In the genomic region with DNA sequence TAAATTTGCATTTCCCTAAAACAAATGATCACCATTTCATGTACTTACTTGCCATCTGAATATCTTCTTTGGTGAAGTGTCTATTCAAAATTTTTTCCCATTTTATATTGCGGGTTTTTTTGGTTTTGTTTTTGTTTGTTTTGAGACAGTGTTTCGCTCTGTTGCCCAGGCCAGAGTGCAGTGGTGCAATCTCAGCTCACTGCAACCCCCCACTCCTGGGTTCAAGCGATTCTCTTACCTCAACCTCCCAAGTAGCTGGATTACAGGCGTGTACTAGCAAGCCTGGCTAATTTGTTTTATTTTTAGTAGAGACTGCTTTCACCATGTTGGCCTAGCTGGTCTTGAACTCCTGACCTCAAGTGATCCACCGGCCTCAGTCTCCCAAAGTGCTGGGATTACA, we compare ENCODE assay signal across 1 cellular context.
TF ChIP-seq lines count a peak whose summit lies in the region.

No MANE protein-coding gene starts in this region.

TF ChIP-seq in HepG2, 621 proteins besides CTCF, POLR2A, EP300 and RAD21 (continued from another document):
- TF ChIP-seq, protein P1, sequence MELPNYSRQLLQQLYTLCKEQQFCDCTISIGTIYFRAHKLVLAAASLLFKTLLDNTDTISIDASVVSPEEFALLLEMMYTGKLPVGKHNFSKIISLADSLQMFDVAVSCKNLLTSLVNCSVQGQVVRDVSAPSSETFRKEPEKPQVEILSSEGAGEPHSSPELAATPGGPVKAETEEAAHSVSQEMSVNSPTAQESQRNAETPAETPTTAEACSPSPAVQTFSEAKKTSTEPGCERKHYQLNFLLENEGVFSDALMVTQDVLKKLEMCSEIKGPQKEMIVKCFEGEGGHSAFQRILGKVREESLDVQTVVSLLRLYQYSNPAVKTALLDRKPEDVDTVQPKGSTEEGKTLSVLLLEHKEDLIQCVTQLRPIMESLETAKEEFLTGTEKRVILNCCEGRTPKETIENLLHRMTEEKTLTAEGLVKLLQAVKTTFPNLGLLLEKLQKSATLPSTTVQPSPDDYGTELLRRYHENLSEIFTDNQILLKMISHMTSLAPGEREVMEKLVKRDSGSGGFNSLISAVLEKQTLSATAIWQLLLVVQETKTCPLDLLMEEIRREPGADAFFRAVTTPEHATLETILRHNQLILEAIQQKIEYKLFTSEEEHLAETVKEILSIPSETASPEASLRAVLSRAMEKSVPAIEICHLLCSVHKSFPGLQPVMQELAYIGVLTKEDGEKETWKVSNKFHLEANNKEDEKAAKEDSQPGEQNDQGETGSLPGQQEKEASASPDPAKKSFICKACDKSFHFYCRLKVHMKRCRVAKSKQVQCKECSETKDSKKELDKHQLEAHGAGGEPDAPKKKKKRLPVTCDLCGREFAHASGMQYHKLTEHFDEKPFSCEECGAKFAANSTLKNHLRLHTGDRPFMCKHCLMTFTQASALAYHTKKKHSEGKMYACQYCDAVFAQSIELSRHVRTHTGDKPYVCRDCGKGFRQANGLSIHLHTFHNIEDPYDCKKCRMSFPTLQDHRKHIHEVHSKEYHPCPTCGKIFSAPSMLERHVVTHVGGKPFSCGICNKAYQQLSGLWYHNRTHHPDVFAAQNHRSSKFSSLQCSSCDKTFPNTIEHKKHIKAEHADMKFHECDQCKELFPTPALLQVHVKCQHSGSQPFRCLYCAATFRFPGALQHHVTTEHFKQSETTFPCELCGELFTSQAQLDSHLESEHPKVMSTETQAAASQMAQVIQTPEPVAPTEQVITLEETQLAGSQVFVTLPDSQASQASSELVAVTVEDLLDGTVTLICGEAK (IDR thresholded peaks at IDR 0.05): no peak
- TF ChIP-seq, protein P1 (CRISPR knock-in tag; IDR thresholded peaks at IDR 0.05): no peak
- TF ChIP-seq ZFP37 (CRISPR knock-in tag; IDR thresholded peaks at IDR 0.05; ENCODE audit: borderline replicate concordance) (no peak), ZNF180 (CRISPR knock-in tag; IDR thresholded peaks at IDR 0.05; ENCODE audit: borderline replicate concordance, low read depth) (no peak), ZNF773 (CRISPR knock-in tag; IDR thresholded peaks at IDR 0.05; ENCODE audit: borderline replicate concordance) (no peak), ZNF230 (CRISPR knock-in tag; IDR thresholded peaks at IDR 0.05) (no peak), ZNF749 (CRISPR knock-in tag; IDR thresholded peaks at IDR 0.05; ENCODE audit: borderline replicate concordance) (no peak), RBFOX2 (IDR thresholded peaks at IDR 0.05; ENCODE audit: low read depth, low read length) (no peak), ZNF121 (CRISPR knock-in tag; IDR thresholded peaks at IDR 0.05) (no peak)
- TF ChIP-seq, protein P2, sequence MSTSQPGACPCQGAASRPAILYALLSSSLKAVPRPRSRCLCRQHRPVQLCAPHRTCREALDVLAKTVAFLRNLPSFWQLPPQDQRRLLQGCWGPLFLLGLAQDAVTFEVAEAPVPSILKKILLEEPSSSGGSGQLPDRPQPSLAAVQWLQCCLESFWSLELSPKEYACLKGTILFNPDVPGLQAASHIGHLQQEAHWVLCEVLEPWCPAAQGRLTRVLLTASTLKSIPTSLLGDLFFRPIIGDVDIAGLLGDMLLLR (CRISPR knock-in tag; IDR thresholded peaks at IDR 0.05): no peak
- TF ChIP-seq, protein P3, sequence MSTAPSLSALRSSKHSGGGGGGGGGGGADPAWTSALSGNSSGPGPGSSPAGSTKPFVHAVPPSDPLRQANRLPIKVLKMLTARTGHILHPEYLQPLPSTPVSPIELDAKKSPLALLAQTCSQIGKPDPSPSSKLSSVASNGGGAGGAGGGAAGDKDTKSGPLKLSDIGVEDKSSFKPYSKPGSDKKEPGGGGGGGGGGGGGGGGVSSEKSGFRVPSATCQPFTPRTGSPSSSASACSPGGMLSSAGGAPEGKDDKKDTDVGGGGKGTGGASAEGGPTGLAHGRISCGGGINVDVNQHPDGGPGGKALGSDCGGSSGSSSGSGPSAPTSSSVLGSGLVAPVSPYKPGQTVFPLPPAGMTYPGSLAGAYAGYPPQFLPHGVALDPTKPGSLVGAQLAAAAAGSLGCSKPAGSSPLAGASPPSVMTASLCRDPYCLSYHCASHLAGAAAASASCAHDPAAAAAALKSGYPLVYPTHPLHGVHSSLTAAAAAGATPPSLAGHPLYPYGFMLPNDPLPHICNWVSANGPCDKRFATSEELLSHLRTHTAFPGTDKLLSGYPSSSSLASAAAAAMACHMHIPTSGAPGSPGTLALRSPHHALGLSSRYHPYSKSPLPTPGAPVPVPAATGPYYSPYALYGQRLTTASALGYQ (CRISPR knock-in tag; IDR thresholded peaks at IDR 0.05): no peak
- TF ChIP-seq, protein P4, sequence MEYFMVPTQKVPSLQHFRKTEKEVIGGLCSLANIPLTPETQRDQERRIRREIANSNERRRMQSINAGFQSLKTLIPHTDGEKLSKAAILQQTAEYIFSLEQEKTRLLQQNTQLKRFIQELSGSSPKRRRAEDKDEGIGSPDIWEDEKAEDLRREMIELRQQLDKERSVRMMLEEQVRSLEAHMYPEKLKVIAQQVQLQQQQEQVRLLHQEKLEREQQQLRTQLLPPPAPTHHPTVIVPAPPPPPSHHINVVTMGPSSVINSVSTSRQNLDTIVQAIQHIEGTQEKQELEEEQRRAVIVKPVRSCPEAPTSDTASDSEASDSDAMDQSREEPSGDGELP (IDR thresholded peaks at IDR 0.05; ENCODE audit: borderline replicate concordance, low read depth): no peak
